Comparison of ENCODE assay signal across 15 cellular contexts in the genomic region with DNA sequence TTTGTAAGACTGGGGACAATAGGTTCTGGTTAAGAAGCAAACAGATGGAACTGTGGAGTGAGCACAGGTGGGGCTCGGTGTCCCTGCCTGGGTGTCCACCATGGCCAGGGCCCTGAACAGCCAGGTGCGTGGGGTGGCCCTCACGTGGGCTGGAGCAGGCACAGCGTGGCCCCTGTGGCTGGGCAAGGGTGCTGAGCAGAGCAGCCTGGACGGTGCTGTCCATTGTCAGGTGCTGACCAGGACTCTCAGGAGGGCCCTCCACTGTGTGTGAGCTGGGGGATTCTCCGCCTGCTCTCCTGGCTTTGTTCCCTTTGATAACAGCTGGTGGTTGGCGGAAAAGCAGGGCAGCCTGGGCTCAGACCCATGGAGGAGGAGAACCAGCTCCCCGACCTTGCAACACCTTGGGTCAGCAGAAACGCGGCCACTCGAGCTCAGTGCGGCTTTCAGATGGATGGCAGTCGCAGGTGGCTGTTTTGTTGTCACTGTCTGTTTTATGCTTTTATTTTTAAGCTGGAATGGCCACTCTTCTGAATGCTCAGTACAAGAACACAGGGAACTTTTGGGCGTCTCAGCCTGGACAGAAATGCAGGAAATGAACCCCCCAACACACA.
"Had no signal": no experiment of that assay in that cellular context is flagged by ENCODE, and none has a peak within 500 bp of the region (broad histone marks: within the 10 kb centered on the region; RNA-seq: fewer than 3 reads in every experiment).

No MANE protein-coding gene starts in this region.

- H3K36me3 ChIP-seq: ascending aorta, gastrocnemius medialis had no signal

- FAIRE-seq: bronchial epithelial cell had no signal

- DNase-seq: activated CD4-positive, alpha-beta T cell treated with anti-CD3 and anti-CD28 coated beads for 36 hours; activated CD8-positive, alpha-beta memory T cell treated with anti-CD3 and anti-CD28 coated beads, Interleukin-2, amount 50 U/mL, for 4 hours; activated CD8-positive, alpha-beta T cell treated with anti-CD3 and anti-CD28 coated beads for 36 hours; activated naive CD8-positive, alpha-beta T cell treated with anti-CD3 and anti-CD28 coated beads, Interleukin-2, amount 50 U/mL, for 24 hours; activated T-cell treated with anti-CD3 and anti-CD28 coated beads, Interleukin-2, amount 50 U/mL, for 72 hours; gastrocnemius medialis; mucosa of descending colon; naive thymus-derived CD8-positive, alpha-beta T cell; stimulated activated CD4-positive, alpha-beta T cell treated with anti-CD3 and anti-CD28 coated beads, Interleukin-12 subunit alpha, Interleukin-12 subunit beta, amount 100 ng/mL, for 4 hours; stimulated activated naive CD4-positive, alpha-beta T cell; T-helper 9 cell; testis had no signal

- H3K4me1 Mint-ChIP-seq: activated CD4-positive, alpha-beta T cell treated with anti-CD3 and anti-CD28 coated beads for 36 hours; activated naive CD8-positive, alpha-beta T cell treated with anti-CD3 and anti-CD28 coated beads, Interleukin-2, amount 50 U/mL, for 24 hours had no signal

- H3K27me3 Mint-ChIP-seq: activated CD8-positive, alpha-beta T cell treated with anti-CD3 and anti-CD28 coated beads for 36 hours; activated naive CD8-positive, alpha-beta T cell treated with anti-CD3 and anti-CD28 coated beads, Interleukin-2, amount 50 U/mL, for 24 hours had no signal

- H3K27me3 ChIP-seq: ascending aorta, gastrocnemius medialis, hepatocyte, testis had no signal

- H3K36me3 Mint-ChIP-seq: naive thymus-derived CD8-positive, alpha-beta T cell had no signal

- H2AFZ ChIP-seq: hepatocyte had no signal

- H3K27ac ChIP-seq: ascending aorta, gastrocnemius medialis, hepatocyte, testis had no signal

- H3K4me2 ChIP-seq: hepatocyte had no signal

- H3K9me3 Mint-ChIP-seq: activated CD8-positive, alpha-beta T cell treated with anti-CD3 and anti-CD28 coated beads for 36 hours; activated naive CD8-positive, alpha-beta T cell treated with anti-CD3 and anti-CD28 coated beads, Interleukin-2, amount 50 U/mL, for 24 hours; activated T-cell treated with anti-CD3 and anti-CD28 coated beads, Interleukin-2, amount 50 U/mL, for 72 hours had no signal

- H3K9me3 ChIP-seq: ascending aorta, gastrocnemius medialis, testis had no signal

- H3K79me2 ChIP-seq: hepatocyte had no signal

- H3K4me3 ChIP-seq: ascending aorta, gastrocnemius medialis, hepatocyte, mucosa of descending colon, testis had no signal

- ATAC-seq: activated CD4-positive, alpha-beta T cell treated with anti-CD3 and anti-CD28 coated beads for 36 hours; activated CD8-positive, alpha-beta T cell treated with anti-CD3 and anti-CD28 coated beads for 36 hours; activated naive CD8-positive, alpha-beta T cell treated with anti-CD3 and anti-CD28 coated beads, Interleukin-2, amount 50 U/mL, for 24 hours; activated T-cell treated with anti-CD3 and anti-CD28 coated beads, Interleukin-2, amount 50 U/mL, for 72 hours; gastrocnemius medialis; mucosa of descending colon; naive thymus-derived CD8-positive, alpha-beta T cell had no signal

- H3K4me3 Mint-ChIP-seq: activated CD4-positive, alpha-beta T cell treated with anti-CD3 and anti-CD28 coated beads for 36 hours; activated CD8-positive, alpha-beta T cell treated with anti-CD3 and anti-CD28 coated beads for 36 hours; activated naive CD8-positive, alpha-beta T cell treated with anti-CD3 and anti-CD28 coated beads, Interleukin-2, amount 50 U/mL, for 24 hours; activated T-cell treated with anti-CD3 and anti-CD28 coated beads, Interleukin-2, amount 50 U/mL, for 72 hours; naive thymus-derived CD8-positive, alpha-beta T cell had no signal

- H3K4me1 ChIP-seq: ascending aorta, gastrocnemius medialis, testis had no signal

- H3K27ac Mint-ChIP-seq: activated CD4-positive, alpha-beta T cell treated with anti-CD3 and anti-CD28 coated beads for 36 hours; activated CD8-positive, alpha-beta T cell treated with anti-CD3 and anti-CD28 coated beads for 36 hours; activated naive CD8-positive, alpha-beta T cell treated with anti-CD3 and anti-CD28 coated beads, Interleukin-2, amount 50 U/mL, for 24 hours; activated T-cell treated with anti-CD3 and anti-CD28 coated beads, Interleukin-2, amount 50 U/mL, for 72 hours had no signal
